9 cellular contexts compared by ENCODE assay signal in genomic region chr6:131949615-131949908, GRCh38. TPM values are rescaled to one million over a fixed set of nuclear protein-coding genes. Genes with fewer than 3 reads are reported as not detected.
A peak's percentile ranks its signal among the peaks of the same experiment; 100 is the strongest.
DNase-seq lines count a peak whose midpoint lies in the region; ATAC-seq and TF ChIP-seq lines count a peak whose summit lies in the region.
"Had no signal": no experiment of that assay in that cellular context is flagged by ENCODE, and none has a peak within 500 bp of the region (broad histone marks: within the 10 kb centered on the region; RNA-seq: fewer than 3 reads in every experiment).

No MANE protein-coding gene starts in this region.

- ATAC-seq in CD8-positive, alpha-beta T cell, result no peak
- no peak for ATAC-seq in HG02798 (IDR thresholded peaks at IDR 0.05; ENCODE audit: poor library complexity, unreplicated experiment)

- no peaks in the 10 kb centered on the region for H3K36me3 ChIP-seq in CD8-positive, alpha-beta T cell (ENCODE audit: insufficient read depth, low read length)
- peaks cover 12 to 35% of the 10 kb centered on the region in 2 donors for H3K36me3 ChIP-seq in ascending aorta
- peaks cover 30% of the 10 kb centered on the region for H3K36me3 ChIP-seq in right atrium auricular region

- POLR2A ChIA-PET in CD8-positive, alpha-beta T cell (lab: Charles Lee), result interaction anchor here (0.6 to 0.7 kb wide), 2 partner anchors 30 to 87 kb away, joined by 3 read pairs; no protein-coding TSS in a partner anchor

- CTCF ChIA-PET in CD8-positive, alpha-beta T cell (lab: Charles Lee), result no interaction called here

- peaks cover 3% of the 10 kb centered on the region for H3K4me1 ChIP-seq in CD8-positive, alpha-beta T cell (ENCODE audit: insufficient read depth, low read length)
- peaks cover 3 to 22% of the 10 kb centered on the region in 2 donors for H3K4me1 ChIP-seq in ascending aorta
- peaks cover 0 to 48% of the 10 kb centered on the region in 2 donors for H3K4me1 ChIP-seq in right atrium auricular region

- no peaks in the 10 kb centered on the region for H3K36me3 Mint-ChIP-seq in CD8-positive, alpha-beta T cell
- peaks cover 13% of the 10 kb centered on the region for H3K36me3 Mint-ChIP-seq in progenitor cell of endocrine pancreas (ENCODE audit: insufficient read depth)

- H3K27me3 ChIP-seq in CD8-positive, alpha-beta T cell (ENCODE audit: insufficient read depth, low read length), result peaks cover 17% of the 10 kb centered on the region
- H3K27me3 ChIP-seq in ascending aorta (no peaks in the 10 kb centered on the region), right atrium auricular region (no peaks in the 10 kb centered on the region)

- no peak overlapping the region for H3K27ac Mint-ChIP-seq in CD8-positive, alpha-beta T cell
- peak overlapping the region; percentile 41 for H3K27ac Mint-ChIP-seq in progenitor cell of endocrine pancreas

- peaks cover 12% of the 10 kb centered on the region for H3K4me1 Mint-ChIP-seq in CD8-positive, alpha-beta T cell (ENCODE audit: low read depth)
- H3K4me1 Mint-ChIP-seq in progenitor cell of endocrine pancreas (ENCODE audit: low read depth), result peaks cover 24% of the 10 kb centered on the region

- H3K4me3 Mint-ChIP-seq in CD8-positive, alpha-beta T cell, result peak overlapping the region; percentile 74
- peak overlapping the region; percentile 79 for H3K4me3 Mint-ChIP-seq in progenitor cell of endocrine pancreas (ENCODE audit: low read depth)

- TF ChIP-seq CTCF in CD8-positive, alpha-beta T cell (IDR thresholded peaks at IDR 0.05), result no peak
- TF ChIP-seq CTCF in ascending aorta (IDR thresholded peaks at IDR 0.05) (no peak), right atrium auricular region (IDR thresholded peaks at IDR 0.05) (no peak), progenitor cell of endocrine pancreas (IDR thresholded peaks at IDR 0.05; ENCODE audit: unreplicated experiment) (no peak)

- H3K9me3 ChIP-seq in CD8-positive, alpha-beta T cell (ENCODE audit: low read length), result no peaks in the 10 kb centered on the region
- no peaks in the 10 kb centered on the region for H3K9me3 ChIP-seq in ascending aorta
- no peaks in the 10 kb centered on the region for H3K9me3 ChIP-seq in right atrium auricular region

- no peak overlapping the region for H3K27ac ChIP-seq in CD8-positive, alpha-beta T cell (ENCODE audit: low read depth, low read length)
- H3K27ac ChIP-seq in ascending aorta, result peak overlapping the region; percentile 92 to 94
- H3K27ac ChIP-seq in right atrium auricular region, result peak overlapping the region; percentile 86 to 95

- no peak overlapping the region for H3K4me3 ChIP-seq in CD8-positive, alpha-beta T cell (ENCODE audit: low read depth, low read length)
- peak overlapping the region; percentile 84 to 86 for H3K4me3 ChIP-seq in ascending aorta
- H3K4me3 ChIP-seq in right atrium auricular region, result peak overlapping the region; percentile 73 to 88

- no peaks in the 10 kb centered on the region for H3K9me3 Mint-ChIP-seq in CD8-positive, alpha-beta T cell
- no peaks in the 10 kb centered on the region for H3K9me3 Mint-ChIP-seq in progenitor cell of endocrine pancreas (ENCODE audit: low read depth)

- DNase-seq in CD8-positive, alpha-beta T cell, result no peak
- DNase-seq in ascending aorta (ENCODE audit: low spot score in 2 of 2) (no peak), right atrium auricular region (ENCODE audit: low spot score) (no peak), progenitor cell of endocrine pancreas (ENCODE audit: low spot score, unreplicated experiment) (no peak), cerebellar cortex (ENCODE audit: low spot score) (no peak), COLO668 (lab: John Stamatoyannopoulos, UW; ENCODE audit: unreplicated experiment) (no peak)
- DNase-seq in activated CD4-positive, CD25-positive, alpha-beta regulatory T cell (lab: John Stamatoyannopoulos, UW), result no peak
- DNase-seq: GDM1 had no signal

- intact Hi-C loops in CD8-positive, alpha-beta T cell (cut with DNase I, micrococcal nuclease), result no loop called here
- intact Hi-C loops in ascending aorta (cut with DNase I), result no loop called here

- H3K27me3 Mint-ChIP-seq in CD8-positive, alpha-beta T cell (ENCODE audit: low read depth), result peaks cover 56% of the 10 kb centered on the region
- H3K27me3 Mint-ChIP-seq in progenitor cell of endocrine pancreas, result no peaks in the 10 kb centered on the region

RNA-seq across cellular contexts. Expression of gene CCN2, which starts 1.6 kb away (rescaled TPM):
- total RNA-seq in CD8-positive, alpha-beta T cell, result under 1 TPM in 1 of 2 experiments, not detected in 1; 0.14 TPM
- total RNA-seq in ascending aorta (916 TPM), right atrium auricular region (100 to 1,000 TPM; 203 to 356 TPM), progenitor cell of endocrine pancreas (31.8 and 33.5 TPM in 2 replicates)

Comparison
In these comparisons a context has a peak if more than half of its experiments do, and no peak if none do; other contexts are left out.
1. RNA of gene CCN2, which starts 1.6 kb away (total RNA-seq): 916 TPM in ascending aorta (single experiment), 203 to 356 TPM in right atrium auricular region and 31.8 to 33.5 TPM in progenitor cell of endocrine pancreas; 0.14 TPM in CD8-positive, alpha-beta T cell; every median in the first group is over 10 times any median in the second.